In genomic region chr21:16570856-16571255, GRCh38 we compare ENCODE assay signal across 20 cellular contexts.
DNase-seq lines count a peak whose midpoint lies in the region; ATAC-seq and TF ChIP-seq lines count a peak whose summit lies in the region.
"Had no signal": no experiment of that assay in that cellular context is flagged by ENCODE, and none has a peak within 500 bp of the region (broad histone marks: within the 10 kb centered on the region; RNA-seq: fewer than 3 reads in every experiment).

No MANE protein-coding gene starts in this region.

- TF ChIP-seq CTCF in AG10803 (conservative IDR thresholded peaks at IDR 0.05; ENCODE audit: low read length) (no peak), PC-3 (conservative IDR thresholded peaks at IDR 0.05; ENCODE audit: low read depth, low read length) (no peak), fibroblast of lung (conservative IDR thresholded peaks at IDR 0.05 in 1 of 2, IDR thresholded peaks at IDR 0.05 in 1 of 2; ENCODE audit: low read depth in 1 of 2, low read length in 2 of 2) (no peak), colonic mucosa (IDR thresholded peaks at IDR 0.05) (no peak), coronary artery (IDR thresholded peaks at IDR 0.05) (no peak)

- DNase-seq in AG10803 (ENCODE audit: low read depth) (peak; percentile 12), PC-3 (no peak), fibroblast of lung (ENCODE audit: low read depth in 2 of 2) (peak in 1 of 2 donors; percentile 63), pons (ENCODE audit: low spot score) (peak; percentile 41), colonic mucosa (no peak), coronary artery (ENCODE audit: low spot score) (no peak)
- no peak for DNase-seq in effector memory CD4-positive, alpha-beta T cell
- DNase-seq: activated B cell treated with CpG ODN at 0.5 μM for 24 hours; activated CD4-positive, alpha-beta memory T cell treated with anti-CD3 and anti-CD28 coated beads, Interleukin-2, amount 10 ng/mL, durations not matched to agents 7 days and 5 days; activated naive CD4-positive, alpha-beta T cell; C1 segment of cervical spinal cord; erythroblast; GOT3; natural killer cell; NCI-H1436 treated with DMSO at 0.1 percent for 48 hours; NCI-H510A; pancreas; substantia nigra; T1000 had no signal

- H3K27ac ChIP-seq in PC-3 (ENCODE audit: low read length): peak overlapping the region; percentile 0; the same call in 1 of the 2 replicates
- no peak overlapping the region for H3K27ac ChIP-seq in fibroblast of lung (ENCODE audit: insufficient read depth, low read length)
- no peak overlapping the region for H3K27ac ChIP-seq in effector memory CD4-positive, alpha-beta T cell (ENCODE audit: insufficient read depth, low read length, poor library complexity, severe bottlenecking)
- no peak overlapping the region for H3K27ac ChIP-seq in colonic mucosa
- no peak overlapping the region for H3K27ac ChIP-seq in coronary artery
- H3K27ac ChIP-seq: pancreas had no signal

- H2AFZ ChIP-seq in PC-3 (ENCODE audit: low read length) (peak overlapping the region; percentile 46; the same call in 1 of the 2 replicates), fibroblast of lung (ENCODE audit: low read length) (no peak overlapping the region)

- H3K27me3 ChIP-seq in PC-3 (ENCODE audit: low read length): no peaks in the 10 kb centered on the region
- H3K27me3 ChIP-seq in fibroblast of lung (ENCODE audit: control insufficient read depth, insufficient read depth, low read length): no peaks in the 10 kb centered on the region
- H3K27me3 ChIP-seq in effector memory CD4-positive, alpha-beta T cell (replicated peaks; ENCODE audit: control insufficient read depth, insufficient read depth, low read length, poor library complexity, severe bottlenecking): no peaks in the 10 kb centered on the region
- no peaks in the 10 kb centered on the region for H3K27me3 ChIP-seq in colonic mucosa
- H3K27me3 ChIP-seq: pancreas had no signal

- H3K4me3 ChIP-seq in AG10803 (ENCODE audit: low read length) (no peak overlapping the region), PC-3 (ENCODE audit: low read length) (peak overlapping the region; percentile 33), fibroblast of lung (replicated peaks in 1 of 4; ENCODE audit: control extremely low read depth in 1 of 4, insufficient read depth in 1 of 4, low read depth in 3 of 4, low read length in 4 of 4) (peak overlapping the region in 1 of 4 experiments; percentile 8), colonic mucosa (no peak overlapping the region), coronary artery (no peak overlapping the region)
- H3K4me3 ChIP-seq in effector memory CD4-positive, alpha-beta T cell (ENCODE audit: insufficient read depth, low read depth, low read length, poor library complexity, severe bottlenecking): no peak overlapping the region
- H3K4me3 ChIP-seq: pancreas had no signal

- H3K4me1 ChIP-seq in PC-3 (ENCODE audit: insufficient read depth, low read length) (peaks cover 6% of the 10 kb centered on the region; the same call in 1 of the 2 replicates), fibroblast of lung (ENCODE audit: control insufficient read depth, extremely low read depth, insufficient read depth, low read length) (no peaks in the 10 kb centered on the region), colonic mucosa (no peaks in the 10 kb centered on the region)
- no peaks in the 10 kb centered on the region for H3K4me1 ChIP-seq in effector memory CD4-positive, alpha-beta T cell (ENCODE audit: control insufficient read depth, insufficient read depth, low read length, poor library complexity, severe bottlenecking)
- H3K4me1 ChIP-seq: pancreas had no signal

- BruUV-seq in PC-3 (replicated peaks; lab: Mats Ljungman, UMichigan): no TSS peak

- H3K36me3 ChIP-seq in PC-3 (ENCODE audit: low read depth, low read length): no peaks in the 10 kb centered on the region
- no peaks in the 10 kb centered on the region for H3K36me3 ChIP-seq in fibroblast of lung (ENCODE audit: control insufficient read depth, insufficient read depth, low read length)
- no peaks in the 10 kb centered on the region for H3K36me3 ChIP-seq in effector memory CD4-positive, alpha-beta T cell (ENCODE audit: control insufficient read depth, insufficient read depth, low read length)
- H3K36me3 ChIP-seq in colonic mucosa: no peaks in the 10 kb centered on the region
- H3K36me3 ChIP-seq: pancreas had no signal

- H3K79me2 ChIP-seq in PC-3 (ENCODE audit: low read length) (no peaks in the 10 kb centered on the region), fibroblast of lung (ENCODE audit: control insufficient read depth, insufficient read depth, low read length) (no peaks in the 10 kb centered on the region)

- H3K9me2 ChIP-seq in PC-3 (replicated peaks; ENCODE audit: low read length): no peaks in the 10 kb centered on the region

- no peaks in the 10 kb centered on the region for H3K9me3 ChIP-seq in PC-3 (ENCODE audit: low read length)
- H3K9me3 ChIP-seq in fibroblast of lung (ENCODE audit: control insufficient read depth, insufficient read depth, low read depth, low read length): no peaks in the 10 kb centered on the region
- no peaks in the 10 kb centered on the region for H3K9me3 ChIP-seq in effector memory CD4-positive, alpha-beta T cell (ENCODE audit: control insufficient read depth, low read length)
- H3K9me3 ChIP-seq in colonic mucosa: no peaks in the 10 kb centered on the region
- H3K9me3 ChIP-seq: pancreas had no signal

- no peak for ATAC-seq in PC-3
- ATAC-seq in GM18498 (IDR thresholded peaks at IDR 0.05; ENCODE audit: unreplicated experiment): no peak
- ATAC-seq: natural killer cell, pancreas had no signal

- POLR2A ChIA-PET in PC-3 (lab: Charles Lee; ENCODE audit: unreplicated experiment): no interaction called here

- intact Hi-C loops in PC-3 (cut with micrococcal nuclease): no loop called here
- intact Hi-C loops in colonic mucosa (cut with DNase I): no loop called here

- H3K4me2 ChIP-seq in PC-3 (ENCODE audit: low read length) (peak overlapping the region; percentile 56), fibroblast of lung (ENCODE audit: extremely low read depth, insufficient read depth, low read length) (peak overlapping the region; percentile 46)

- H3K9ac ChIP-seq in PC-3 (ENCODE audit: low read length): no peak overlapping the region
- H3K9ac ChIP-seq in fibroblast of lung (ENCODE audit: insufficient read depth, low read length): no peak overlapping the region
- no peak overlapping the region for H3K9ac ChIP-seq in colonic mucosa (ENCODE audit: low read depth in 2 of 2, low read length in 2 of 2)

- CTCF ChIA-PET in PC-3 (lab: Charles Lee): no interaction called here

- H3F3A ChIP-seq in PC-3 (ENCODE audit: low read length, unreplicated experiment): no peaks in the 10 kb centered on the region

- H4K20me1 ChIP-seq in PC-3 (ENCODE audit: low read length) (no peaks in the 10 kb centered on the region), fibroblast of lung (ENCODE audit: control insufficient read depth, extremely low read depth, insufficient read depth, low read length) (no peaks in the 10 kb centered on the region)

Comparison
In these comparisons a context has a peak if more than half of its experiments do, and no peak if none do; other contexts are left out.
1. DNase-seq: peak in AG10803 (single experiment) and pons (single experiment); none in PC-3 (single experiment), effector memory CD4-positive, alpha-beta T cell (0 of 3), colonic mucosa (single experiment) and coronary artery (single experiment).